In genomic region chr17:2282297-2282873, GRCh38 we compare ENCODE assay signal across 1 cellular context.
TF ChIP-seq lines count a peak whose summit lies in the region.

No MANE protein-coding gene starts in this region.

TF ChIP-seq in K562, 482 proteins besides CTCF, POLR2A, EP300 and RAD21 (continued from another document and continues in another):
- TF ChIP-seq, protein P1, sequence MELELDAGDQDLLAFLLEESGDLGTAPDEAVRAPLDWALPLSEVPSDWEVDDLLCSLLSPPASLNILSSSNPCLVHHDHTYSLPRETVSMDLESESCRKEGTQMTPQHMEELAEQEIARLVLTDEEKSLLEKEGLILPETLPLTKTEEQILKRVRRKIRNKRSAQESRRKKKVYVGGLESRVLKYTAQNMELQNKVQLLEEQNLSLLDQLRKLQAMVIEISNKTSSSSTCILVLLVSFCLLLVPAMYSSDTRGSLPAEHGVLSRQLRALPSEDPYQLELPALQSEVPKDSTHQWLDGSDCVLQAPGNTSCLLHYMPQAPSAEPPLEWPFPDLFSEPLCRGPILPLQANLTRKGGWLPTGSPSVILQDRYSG (tag; conservative IDR thresholded peaks at IDR 0.05; ENCODE audit: low read depth) = no peak
- TF ChIP-seq, protein P2, sequence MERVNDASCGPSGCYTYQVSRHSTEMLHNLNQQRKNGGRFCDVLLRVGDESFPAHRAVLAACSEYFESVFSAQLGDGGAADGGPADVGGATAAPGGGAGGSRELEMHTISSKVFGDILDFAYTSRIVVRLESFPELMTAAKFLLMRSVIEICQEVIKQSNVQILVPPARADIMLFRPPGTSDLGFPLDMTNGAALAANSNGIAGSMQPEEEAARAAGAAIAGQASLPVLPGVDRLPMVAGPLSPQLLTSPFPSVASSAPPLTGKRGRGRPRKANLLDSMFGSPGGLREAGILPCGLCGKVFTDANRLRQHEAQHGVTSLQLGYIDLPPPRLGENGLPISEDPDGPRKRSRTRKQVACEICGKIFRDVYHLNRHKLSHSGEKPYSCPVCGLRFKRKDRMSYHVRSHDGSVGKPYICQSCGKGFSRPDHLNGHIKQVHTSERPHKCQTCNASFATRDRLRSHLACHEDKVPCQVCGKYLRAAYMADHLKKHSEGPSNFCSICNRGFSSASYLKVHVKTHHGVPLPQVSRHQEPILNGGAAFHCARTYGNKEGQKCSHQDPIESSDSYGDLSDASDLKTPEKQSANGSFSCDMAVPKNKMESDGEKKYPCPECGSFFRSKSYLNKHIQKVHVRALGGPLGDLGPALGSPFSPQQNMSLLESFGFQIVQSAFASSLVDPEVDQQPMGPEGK (CRISPR knock-in tag; IDR thresholded peaks at IDR 0.05; ENCODE audit: borderline replicate concordance) = no peak
- TF ChIP-seq THRB (CRISPR knock-in tag; conservative IDR thresholded peaks at IDR 0.05) (no peak), ZBTB1 (CRISPR knock-in tag; IDR thresholded peaks at IDR 0.05; ENCODE audit: borderline replicate concordance, low read depth) (no peak), CCAR2 (IDR thresholded peaks at IDR 0.05; ENCODE audit: low read depth, low read length) (no peak), ZFX (CRISPR knock-in tag; IDR thresholded peaks at IDR 0.05) (no peak), MXI1 (IDR thresholded peaks at IDR 0.05; ENCODE audit: low read depth, low read length) (no peak), TCF3 (CRISPR knock-in tag; IDR thresholded peaks at IDR 0.05) (peak; percentile 24; the same call in 1 of the 2 replicates), SMAD2 (IDR thresholded peaks at IDR 0.05; ENCODE audit: low read depth, low read length) (no peak), RAD51 (IDR thresholded peaks at IDR 0.05; ENCODE audit: borderline replicate concordance, low read depth) (no peak), ZSCAN32 (CRISPR knock-in tag; IDR thresholded peaks at IDR 0.05) (0 out of 2 replicates have a peak, but pooled peaks have one; percentile 34), FOXO4 (CRISPR knock-in tag; IDR thresholded peaks at IDR 0.05) (no peak), ZNF175 (CRISPR knock-in tag; IDR thresholded peaks at IDR 0.05; ENCODE audit: low read depth) (0 out of 2 replicates have a peak, but pooled peaks have one; percentile 45), DMBX1 (CRISPR knock-in tag; IDR thresholded peaks at IDR 0.05; ENCODE audit: borderline replicate concordance) (peak; percentile 68; the same call in 1 of the 2 replicates), TOE1 (IDR thresholded peaks at IDR 0.05; ENCODE audit: borderline replicate concordance) (no peak), TOE1 (CRISPR knock-in tag; IDR thresholded peaks at IDR 0.05; ENCODE audit: borderline replicate concordance, low read depth) (no peak), GABPA (tag; conservative IDR thresholded peaks at IDR 0.05; ENCODE audit: low read depth) (peak; percentile 50), MXD1 (CRISPR knock-in tag; IDR thresholded peaks at IDR 0.05; ENCODE audit: borderline replicate concordance, poor library complexity, severe bottlenecking) (no peak), NFIX (CRISPR knock-in tag; IDR thresholded peaks at IDR 0.05; ENCODE audit: low read depth) (no peak), TFAM (CRISPR knock-in tag; conservative IDR thresholded peaks at IDR 0.05) (no peak)
- TF ChIP-seq, protein P3, sequence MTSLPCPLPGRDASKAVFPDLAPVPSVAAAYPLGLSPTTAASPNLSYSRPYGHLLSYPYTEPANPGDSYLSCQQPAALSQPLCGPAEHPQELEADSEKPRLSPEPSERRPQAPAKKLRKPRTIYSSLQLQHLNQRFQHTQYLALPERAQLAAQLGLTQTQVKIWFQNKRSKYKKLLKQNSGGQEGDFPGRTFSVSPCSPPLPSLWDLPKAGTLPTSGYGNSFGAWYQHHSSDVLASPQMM (CRISPR knock-in tag; IDR thresholded peaks at IDR 0.05) = no peak
- TF ChIP-seq, protein P4, sequence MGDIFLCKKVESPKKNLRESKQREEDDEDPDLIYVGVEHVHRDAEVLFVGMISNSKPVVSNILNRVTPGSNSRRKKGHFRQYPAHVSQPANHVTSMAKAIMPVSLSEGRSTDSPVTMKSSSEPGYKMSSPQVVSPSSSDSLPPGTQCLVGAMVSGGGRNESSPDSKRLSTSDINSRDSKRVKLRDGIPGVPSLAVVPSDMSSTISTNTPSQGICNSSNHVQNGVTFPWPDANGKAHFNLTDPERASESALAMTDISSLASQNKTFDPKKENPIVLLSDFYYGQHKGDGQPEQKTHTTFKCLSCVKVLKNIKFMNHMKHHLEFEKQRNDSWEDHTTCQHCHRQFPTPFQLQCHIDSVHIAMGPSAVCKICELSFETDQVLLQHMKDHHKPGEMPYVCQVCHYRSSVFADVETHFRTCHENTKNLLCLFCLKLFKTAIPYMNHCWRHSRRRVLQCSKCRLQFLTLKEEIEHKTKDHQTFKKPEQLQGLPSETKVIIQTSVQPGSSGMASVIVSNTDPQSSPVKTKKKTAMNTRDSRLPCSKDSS (IDR thresholded peaks at IDR 0.05; ENCODE audit: low read depth, partially characterized antibody) = no peak
- TF ChIP-seq, protein P5, sequence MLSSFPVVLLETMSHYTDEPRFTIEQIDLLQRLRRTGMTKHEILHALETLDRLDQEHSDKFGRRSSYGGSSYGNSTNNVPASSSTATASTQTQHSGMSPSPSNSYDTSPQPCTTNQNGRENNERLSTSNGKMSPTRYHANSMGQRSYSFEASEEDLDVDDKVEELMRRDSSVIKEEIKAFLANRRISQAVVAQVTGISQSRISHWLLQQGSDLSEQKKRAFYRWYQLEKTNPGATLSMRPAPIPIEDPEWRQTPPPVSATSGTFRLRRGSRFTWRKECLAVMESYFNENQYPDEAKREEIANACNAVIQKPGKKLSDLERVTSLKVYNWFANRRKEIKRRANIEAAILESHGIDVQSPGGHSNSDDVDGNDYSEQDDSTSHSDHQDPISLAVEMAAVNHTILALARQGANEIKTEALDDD (IDR thresholded peaks at IDR 0.05) = no peak
- TF ChIP-seq, protein P6, sequence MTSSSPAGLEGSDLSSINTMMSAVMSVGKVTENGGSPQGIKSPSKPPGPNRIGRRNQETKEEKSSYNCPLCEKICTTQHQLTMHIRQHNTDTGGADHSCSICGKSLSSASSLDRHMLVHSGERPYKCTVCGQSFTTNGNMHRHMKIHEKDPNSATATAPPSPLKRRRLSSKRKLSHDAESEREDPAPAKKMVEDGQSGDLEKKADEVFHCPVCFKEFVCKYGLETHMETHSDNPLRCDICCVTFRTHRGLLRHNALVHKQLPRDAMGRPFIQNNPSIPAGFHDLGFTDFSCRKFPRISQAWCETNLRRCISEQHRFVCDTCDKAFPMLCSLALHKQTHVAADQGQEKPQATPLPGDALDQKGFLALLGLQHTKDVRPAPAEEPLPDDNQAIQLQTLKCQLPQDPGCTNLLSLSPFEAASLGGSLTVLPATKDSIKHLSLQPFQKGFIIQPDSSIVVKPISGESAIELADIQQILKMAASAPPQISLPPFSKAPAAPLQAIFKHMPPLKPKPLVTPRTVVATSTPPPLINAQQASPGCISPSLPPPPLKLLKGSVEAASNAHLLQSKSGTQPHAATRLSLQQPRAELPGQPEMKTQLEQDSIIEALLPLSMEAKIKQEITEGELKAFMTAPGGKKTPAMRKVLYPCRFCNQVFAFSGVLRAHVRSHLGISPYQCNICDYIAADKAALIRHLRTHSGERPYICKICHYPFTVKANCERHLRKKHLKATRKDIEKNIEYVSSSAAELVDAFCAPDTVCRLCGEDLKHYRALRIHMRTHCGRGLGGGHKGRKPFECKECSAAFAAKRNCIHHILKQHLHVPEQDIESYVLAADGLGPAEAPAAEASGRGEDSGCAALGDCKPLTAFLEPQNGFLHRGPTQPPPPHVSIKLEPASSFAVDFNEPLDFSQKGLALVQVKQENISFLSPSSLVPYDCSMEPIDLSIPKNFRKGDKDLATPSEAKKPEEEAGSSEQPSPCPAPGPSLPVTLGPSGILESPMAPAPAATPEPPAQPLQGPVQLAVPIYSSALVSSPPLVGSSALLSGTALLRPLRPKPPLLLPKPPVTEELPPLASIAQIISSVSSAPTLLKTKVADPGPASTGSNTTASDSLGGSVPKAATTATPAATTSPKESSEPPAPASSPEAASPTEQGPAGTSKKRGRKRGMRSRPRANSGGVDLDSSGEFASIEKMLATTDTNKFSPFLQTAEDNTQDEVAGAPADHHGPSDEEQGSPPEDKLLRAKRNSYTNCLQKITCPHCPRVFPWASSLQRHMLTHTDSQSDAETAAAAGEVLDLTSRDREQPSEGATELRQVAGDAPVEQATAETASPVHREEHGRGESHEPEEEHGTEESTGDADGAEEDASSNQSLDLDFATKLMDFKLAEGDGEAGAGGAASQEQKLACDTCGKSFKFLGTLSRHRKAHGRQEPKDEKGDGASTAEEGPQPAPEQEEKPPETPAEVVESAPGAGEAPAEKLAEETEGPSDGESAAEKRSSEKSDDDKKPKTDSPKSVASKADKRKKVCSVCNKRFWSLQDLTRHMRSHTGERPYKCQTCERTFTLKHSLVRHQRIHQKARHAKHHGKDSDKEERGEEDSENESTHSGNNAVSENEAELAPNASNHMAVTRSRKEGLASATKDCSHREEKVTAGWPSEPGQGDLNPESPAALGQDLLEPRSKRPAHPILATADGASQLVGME (CRISPR knock-in tag; IDR thresholded peaks at IDR 0.05) = no peak
- TF ChIP-seq, protein P7, sequence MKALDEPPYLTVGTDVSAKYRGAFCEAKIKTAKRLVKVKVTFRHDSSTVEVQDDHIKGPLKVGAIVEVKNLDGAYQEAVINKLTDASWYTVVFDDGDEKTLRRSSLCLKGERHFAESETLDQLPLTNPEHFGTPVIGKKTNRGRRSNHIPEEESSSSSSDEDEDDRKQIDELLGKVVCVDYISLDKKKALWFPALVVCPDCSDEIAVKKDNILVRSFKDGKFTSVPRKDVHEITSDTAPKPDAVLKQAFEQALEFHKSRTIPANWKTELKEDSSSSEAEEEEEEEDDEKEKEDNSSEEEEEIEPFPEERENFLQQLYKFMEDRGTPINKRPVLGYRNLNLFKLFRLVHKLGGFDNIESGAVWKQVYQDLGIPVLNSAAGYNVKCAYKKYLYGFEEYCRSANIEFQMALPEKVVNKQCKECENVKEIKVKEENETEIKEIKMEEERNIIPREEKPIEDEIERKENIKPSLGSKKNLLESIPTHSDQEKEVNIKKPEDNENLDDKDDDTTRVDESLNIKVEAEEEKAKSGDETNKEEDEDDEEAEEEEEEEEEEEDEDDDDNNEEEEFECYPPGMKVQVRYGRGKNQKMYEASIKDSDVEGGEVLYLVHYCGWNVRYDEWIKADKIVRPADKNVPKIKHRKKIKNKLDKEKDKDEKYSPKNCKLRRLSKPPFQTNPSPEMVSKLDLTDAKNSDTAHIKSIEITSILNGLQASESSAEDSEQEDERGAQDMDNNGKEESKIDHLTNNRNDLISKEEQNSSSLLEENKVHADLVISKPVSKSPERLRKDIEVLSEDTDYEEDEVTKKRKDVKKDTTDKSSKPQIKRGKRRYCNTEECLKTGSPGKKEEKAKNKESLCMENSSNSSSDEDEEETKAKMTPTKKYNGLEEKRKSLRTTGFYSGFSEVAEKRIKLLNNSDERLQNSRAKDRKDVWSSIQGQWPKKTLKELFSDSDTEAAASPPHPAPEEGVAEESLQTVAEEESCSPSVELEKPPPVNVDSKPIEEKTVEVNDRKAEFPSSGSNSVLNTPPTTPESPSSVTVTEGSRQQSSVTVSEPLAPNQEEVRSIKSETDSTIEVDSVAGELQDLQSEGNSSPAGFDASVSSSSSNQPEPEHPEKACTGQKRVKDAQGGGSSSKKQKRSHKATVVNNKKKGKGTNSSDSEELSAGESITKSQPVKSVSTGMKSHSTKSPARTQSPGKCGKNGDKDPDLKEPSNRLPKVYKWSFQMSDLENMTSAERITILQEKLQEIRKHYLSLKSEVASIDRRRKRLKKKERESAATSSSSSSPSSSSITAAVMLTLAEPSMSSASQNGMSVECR (CRISPR knock-in tag; IDR thresholded peaks at IDR 0.05) = no peak
- TF ChIP-seq, protein P8, sequence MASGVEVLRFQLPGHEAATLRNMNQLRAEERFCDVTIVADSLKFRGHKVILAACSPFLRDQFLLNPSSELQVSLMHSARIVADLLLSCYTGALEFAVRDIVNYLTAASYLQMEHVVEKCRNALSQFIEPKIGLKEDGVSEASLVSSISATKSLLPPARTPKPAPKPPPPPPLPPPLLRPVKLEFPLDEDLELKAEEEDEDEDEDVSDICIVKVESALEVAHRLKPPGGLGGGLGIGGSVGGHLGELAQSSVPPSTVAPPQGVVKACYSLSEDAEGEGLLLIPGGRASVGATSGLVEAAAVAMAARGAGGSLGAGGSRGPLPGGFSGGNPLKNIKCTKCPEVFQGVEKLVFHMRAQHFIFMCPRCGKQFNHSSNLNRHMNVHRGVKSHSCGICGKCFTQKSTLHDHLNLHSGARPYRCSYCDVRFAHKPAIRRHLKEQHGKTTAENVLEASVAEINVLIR (CRISPR knock-in tag; IDR thresholded peaks at IDR 0.05) = no peak
